ENCODE assay signal across 1 cellular context in genomic region chr7:30026229-30027064, GRCh38.
TF ChIP-seq lines count a peak whose summit lies in the region.

Gene FKBP14, minus strand, starts transcription at chr7:30026702. Its CDS starts 194 bp downstream, at chr7:30026508.

TF ChIP-seq in SK-N-SH, 30 proteins besides CTCF, POLR2A, EP300 and RAD21 (continued from another document):
- TF ChIP-seq POLR2AphosphoS5 (IDR thresholded peaks at IDR 0.05; ENCODE audit: low read depth, low read length) (peak; percentile 74), NFIC (IDR thresholded peaks at IDR 0.05; ENCODE audit: borderline replicate concordance) (peak; percentile 90), ZBTB33 (IDR thresholded peaks at IDR 0.05; ENCODE audit: borderline replicate concordance, low read depth) (0 out of 2 replicates have a peak, but pooled peaks have one; percentile 57), RFX5 (IDR thresholded peaks at IDR 0.05; ENCODE audit: low read length) (peak; percentile 76; the same call in 1 of the 2 replicates), EZH2phosphoT487 (IDR thresholded peaks at IDR 0.05; ENCODE audit: borderline replicate concordance, low read depth) (no peak), CHD2 (IDR thresholded peaks at IDR 0.05; ENCODE audit: low read length, partially characterized antibody) (peak; percentile 93), ELF1 (IDR thresholded peaks at IDR 0.05) (peak; percentile 74), JUND (IDR thresholded peaks at IDR 0.05) (peak; percentile 36; the same call in 1 of the 2 replicates), MEF2A (IDR thresholded peaks at IDR 0.05; ENCODE audit: borderline replicate concordance, low read depth) (no peak), PBX3 (IDR thresholded peaks at IDR 0.05) (peak; percentile 100), RCOR1 (IDR thresholded peaks at IDR 0.05; ENCODE audit: low read length) (peak; percentile 39; the same call in 1 of the 2 replicates), NRF1 (IDR thresholded peaks at IDR 0.05; ENCODE audit: low read depth, low read length) (peak; percentile 1; the same call in 1 of the 2 replicates), GATA2 (CRISPR knock-in tag; IDR thresholded peaks at IDR 0.05) (no peak), SMC3 (IDR thresholded peaks at IDR 0.05; ENCODE audit: low read depth, low read length) (no peak), TCF12 (IDR thresholded peaks at IDR 0.05) (peak; percentile 49)
- TF ChIP-seq, protein P1, sequence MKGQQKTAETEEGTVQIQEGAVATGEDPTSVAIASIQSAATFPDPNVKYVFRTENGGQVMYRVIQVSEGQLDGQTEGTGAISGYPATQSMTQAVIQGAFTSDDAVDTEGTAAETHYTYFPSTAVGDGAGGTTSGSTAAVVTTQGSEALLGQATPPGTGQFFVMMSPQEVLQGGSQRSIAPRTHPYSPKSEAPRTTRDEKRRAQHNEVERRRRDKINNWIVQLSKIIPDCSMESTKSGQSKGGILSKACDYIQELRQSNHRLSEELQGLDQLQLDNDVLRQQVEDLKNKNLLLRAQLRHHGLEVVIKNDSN (IDR thresholded peaks at IDR 0.05; ENCODE audit: borderline replicate concordance, low read depth): 0 out of 2 replicates have a peak, but pooled peaks have one; percentile 52
- TF ChIP-seq, protein P2, sequence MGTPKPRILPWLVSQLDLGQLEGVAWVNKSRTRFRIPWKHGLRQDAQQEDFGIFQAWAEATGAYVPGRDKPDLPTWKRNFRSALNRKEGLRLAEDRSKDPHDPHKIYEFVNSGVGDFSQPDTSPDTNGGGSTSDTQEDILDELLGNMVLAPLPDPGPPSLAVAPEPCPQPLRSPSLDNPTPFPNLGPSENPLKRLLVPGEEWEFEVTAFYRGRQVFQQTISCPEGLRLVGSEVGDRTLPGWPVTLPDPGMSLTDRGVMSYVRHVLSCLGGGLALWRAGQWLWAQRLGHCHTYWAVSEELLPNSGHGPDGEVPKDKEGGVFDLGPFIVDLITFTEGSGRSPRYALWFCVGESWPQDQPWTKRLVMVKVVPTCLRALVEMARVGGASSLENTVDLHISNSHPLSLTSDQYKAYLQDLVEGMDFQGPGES (IDR thresholded peaks at IDR 0.05; ENCODE audit: low read depth, low read length): peak; percentile 97
